Comparison of ENCODE assay signal across 8 cellular contexts in the genomic region with DNA sequence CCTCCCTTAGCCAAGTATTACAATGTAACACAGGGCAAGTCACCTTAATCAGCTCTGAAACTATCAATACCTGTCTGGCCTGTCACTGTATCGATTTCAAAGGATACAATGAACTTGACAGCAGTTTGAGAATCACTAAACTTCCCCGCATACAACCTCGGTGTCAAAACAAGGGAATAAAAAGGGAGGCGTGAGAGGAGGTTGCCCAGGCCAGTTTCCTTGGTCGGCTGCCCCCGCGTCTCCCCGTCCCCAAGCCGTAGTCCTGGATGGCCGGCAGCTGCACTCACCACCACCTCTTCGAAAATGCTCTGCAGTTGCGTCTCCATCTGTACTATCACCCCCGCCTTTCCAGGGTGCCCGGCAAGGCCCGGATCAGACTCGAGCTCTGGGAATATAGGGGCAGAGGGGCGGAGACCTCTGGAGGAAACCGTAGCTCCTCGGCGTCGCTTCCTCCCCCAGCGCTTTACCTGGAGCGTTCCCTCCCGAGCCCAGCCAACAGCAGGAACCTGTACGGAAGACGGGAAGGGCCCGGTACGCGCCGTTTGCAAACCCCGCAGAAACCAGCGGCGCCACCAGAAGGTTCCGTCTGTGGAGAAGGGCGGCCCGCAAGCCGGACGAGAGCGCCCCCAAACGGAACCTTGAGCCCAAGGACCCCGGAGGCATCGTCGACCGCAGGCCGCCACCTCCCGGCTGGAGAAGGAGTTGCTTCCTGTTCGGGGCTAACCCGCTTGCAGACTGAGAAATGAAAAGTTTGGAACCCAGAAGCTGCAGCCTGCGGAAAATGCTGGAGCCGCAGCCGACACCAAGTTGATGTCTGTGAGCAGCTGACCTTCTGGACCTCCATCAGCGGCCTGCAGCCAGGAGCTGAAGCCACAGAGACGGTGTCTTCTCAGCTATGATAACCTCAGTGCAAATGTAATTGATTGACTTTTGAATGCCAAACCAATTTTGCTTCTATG. TPM values are rescaled to one million over a fixed set of nuclear protein-coding genes. Genes with fewer than 3 reads are reported as not detected.
A peak's percentile ranks its signal among the peaks of the same experiment; 100 is the strongest.
DNase-seq lines count a peak whose midpoint lies in the region; ATAC-seq and TF ChIP-seq lines count a peak whose summit lies in the region.

Gene MED23 (minus strand): TSS at position 519 of the 959 bp plus-strand sequence. CDS start 193 bp downstream, at position 326.

- peak within 1 kb of the TSS; percentile 99 for H3K4me3 Mint-ChIP-seq in CD14-positive monocyte

- H3K9me3 Mint-ChIP-seq in CD14-positive monocyte, result no peaks in the 10 kb centered on the region

- DNase-seq in CD14-positive monocyte (ENCODE audit: low spot score) (peak; percentile 92), NCI-H69 (lab: John Stamatoyannopoulos, UW) (peak; percentile 98), dedifferentiated amniotic fluid mesenchymal stem cell (ENCODE audit: extremely low spot score) (peak; percentile 94), left lobe of liver (ENCODE audit: low spot score) (peak; percentile 97)
- DNase-seq in activated CD4-positive, alpha-beta T cell treated with anti-CD3 and anti-CD28 coated beads, Interleukin-2, amount 50 U/mL, for 1 hour, result peak; percentile 97
- DNase-seq in stimulated activated CD4-positive, alpha-beta T cell treated with anti-CD3 and anti-CD28 coated beads, Interleukin-2, amount 100 ng/mL, for 4 hours (ENCODE audit: low read depth), result peak; percentile 88

- H3K27me3 Mint-ChIP-seq in CD14-positive monocyte (ENCODE audit: low read depth in 3 of 3), result peaks cover 0 to 2% (median 1%) of the 10 kb centered on the region in 3 donors

- ATAC-seq in GM19351 (IDR thresholded peaks at IDR 0.05; ENCODE audit: unreplicated experiment) (peak; percentile 95), HG03521 (IDR thresholded peaks at IDR 0.05; ENCODE audit: unreplicated experiment) (peak; percentile 96), left lobe of liver (peak; percentile 98)

- TF ChIP-seq CTCF in CD14-positive monocyte (IDR thresholded peaks at IDR 0.05), result peak; percentile 97

- H3K4me1 Mint-ChIP-seq in CD14-positive monocyte, result peaks cover 13% of the 10 kb centered on the region

- intact Hi-C loops in CD14-positive monocyte (cut with micrococcal nuclease), result no loop called here

- H3K27ac Mint-ChIP-seq in CD14-positive monocyte, result peak within 1 kb of the TSS; percentile 88 to 96 (median 91)

- peaks cover 18 to 26% of the 10 kb centered on the region in 2 donors for H3K36me3 Mint-ChIP-seq in CD14-positive monocyte

RNA-seq across cellular contexts. Expression of gene MED23, which starts in this region (rescaled TPM):
- polyA plus RNA-seq in CD14-positive monocyte, result 1 to 10 TPM; 4.5 to 7.9 TPM
- total RNA-seq in left lobe of liver, result 9.4 TPM

Comparison
In these comparisons a context has a peak if more than half of its experiments do, and no peak if none do; other contexts are left out.
1. Peak in every context shown above with its lines: DNase-seq and ATAC-seq.